Comparison of ENCODE assay signal across 1 cellular context in the genomic region with DNA sequence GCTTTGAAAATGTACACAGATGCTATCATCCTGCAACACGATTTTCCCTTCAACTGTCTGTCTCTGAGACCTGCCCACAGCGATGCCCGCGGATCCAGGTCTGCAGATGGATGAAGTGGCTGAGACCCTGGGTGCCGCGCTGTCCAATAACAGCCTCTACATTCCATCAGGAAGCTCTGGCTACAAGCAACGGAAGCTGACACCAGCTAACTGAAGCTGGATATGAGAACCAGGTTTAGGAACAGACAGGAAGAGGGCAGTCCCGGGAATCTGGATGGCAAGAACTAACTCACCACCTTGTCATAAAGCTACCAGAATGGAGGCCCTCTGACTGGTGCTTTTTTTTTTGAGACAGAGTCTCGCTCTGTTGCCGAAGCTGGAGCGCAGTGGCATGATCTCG.
TF ChIP-seq lines count a peak whose summit lies in the region.

No MANE protein-coding gene starts in this region.

TF ChIP-seq in K562, 482 proteins besides CTCF, POLR2A, EP300 and RAD21:
- TF ChIP-seq, protein P1, sequence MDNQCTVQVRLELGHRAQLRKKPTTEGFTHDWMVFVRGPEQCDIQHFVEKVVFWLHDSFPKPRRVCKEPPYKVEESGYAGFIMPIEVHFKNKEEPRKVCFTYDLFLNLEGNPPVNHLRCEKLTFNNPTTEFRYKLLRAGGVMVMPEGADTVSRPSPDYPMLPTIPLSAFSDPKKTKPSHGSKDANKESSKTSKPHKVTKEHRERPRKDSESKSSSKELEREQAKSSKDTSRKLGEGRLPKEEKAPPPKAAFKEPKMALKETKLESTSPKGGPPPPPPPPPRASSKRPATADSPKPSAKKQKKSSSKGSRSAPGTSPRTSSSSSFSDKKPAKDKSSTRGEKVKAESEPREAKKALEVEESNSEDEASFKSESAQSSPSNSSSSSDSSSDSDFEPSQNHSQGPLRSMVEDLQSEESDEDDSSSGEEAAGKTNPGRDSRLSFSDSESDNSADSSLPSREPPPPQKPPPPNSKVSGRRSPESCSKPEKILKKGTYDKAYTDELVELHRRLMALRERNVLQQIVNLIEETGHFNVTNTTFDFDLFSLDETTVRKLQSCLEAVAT (IDR thresholded peaks at IDR 0.05): no peak
- no peak for TF ChIP-seq CBFA2T3 (IDR thresholded peaks at IDR 0.05)
- no peak for TF ChIP-seq POLR2H (tag; IDR thresholded peaks at IDR 0.05; ENCODE audit: low read depth)
- no peak for TF ChIP-seq MIER1 (IDR thresholded peaks at IDR 0.05; ENCODE audit: low read depth)
